ENCODE assay signal across 8 cellular contexts in the genomic region with DNA sequence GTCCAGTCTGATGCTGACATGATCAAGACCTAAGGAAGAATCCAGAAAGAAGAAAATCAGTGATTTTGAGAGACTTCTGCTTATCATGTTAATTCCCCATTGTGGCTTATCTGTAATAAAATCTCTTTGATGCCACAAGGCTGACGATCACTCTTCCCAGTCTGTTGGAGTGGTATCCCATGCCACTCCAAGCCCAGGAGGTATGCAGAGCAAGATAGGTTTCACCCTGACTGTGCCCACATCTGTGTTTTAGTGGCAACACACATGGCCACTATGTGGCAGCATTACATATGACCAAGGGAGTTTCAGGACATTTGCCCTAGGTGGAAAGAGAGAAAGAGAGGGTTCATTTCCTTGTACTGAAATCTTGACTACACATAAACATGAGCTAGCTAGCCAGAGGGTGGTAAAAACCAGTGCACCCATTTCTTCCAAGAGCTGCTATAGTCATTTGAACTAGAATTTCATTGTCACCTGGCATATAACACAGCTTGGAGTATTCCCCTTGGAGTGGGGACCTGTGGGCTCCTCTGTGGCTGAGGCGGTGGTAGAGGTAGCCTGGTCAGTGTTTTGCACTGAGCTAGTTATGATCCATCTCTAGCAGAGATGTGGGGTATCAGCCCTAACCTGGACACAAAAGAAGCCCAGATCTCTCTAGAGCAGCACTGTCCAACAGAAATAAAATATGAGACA. TPM values are rescaled to one million over a fixed set of nuclear protein-coding genes. Genes with fewer than 3 reads are reported as not detected.
DNase-seq lines count a peak whose midpoint lies in the region; ATAC-seq, FAIRE-seq and TF ChIP-seq lines count a peak whose summit lies in the region.

No MANE protein-coding gene starts in this region.

- no peak overlapping the region for H3K27ac ChIP-seq in SU-DHL-6 (ENCODE audit: low read depth, low read length)
- no peak overlapping the region for H3K27ac ChIP-seq in keratinocyte (ENCODE audit: control insufficient read depth, insufficient read depth, low read length)

- H3K9me1 ChIP-seq in keratinocyte (ENCODE audit: control insufficient read depth, extremely low read depth, insufficient read depth, low read length), result no peaks in the 10 kb centered on the region

- no peak overlapping the region for H3K9ac ChIP-seq in SU-DHL-6 (ENCODE audit: low read length)
- no peak overlapping the region for H3K9ac ChIP-seq in keratinocyte (ENCODE audit: control insufficient read depth, extremely low read depth, insufficient read depth, low read length)

- TF ChIP-seq CTCF in SU-DHL-6 (IDR thresholded peaks at IDR 0.05; ENCODE audit: insufficient read depth, low read length, poor library complexity, severe bottlenecking) (peak; percentile 55), keratinocyte (optimal IDR thresholded peaks at IDR 0.05 in 1 of 3, IDR thresholded peaks at IDR 0.05 in 1 of 3, conservative IDR thresholded peaks at IDR 0.05 in 1 of 3; ENCODE audit: extremely low read depth in 1 of 3, insufficient read depth in 2 of 3, low read length in 3 of 3) (peak; percentile 49 to 81 (median 51))

- H4K20me1 ChIP-seq in SU-DHL-6 (ENCODE audit: low read depth, low read length), result no peaks in the 10 kb centered on the region
- H4K20me1 ChIP-seq in keratinocyte (ENCODE audit: control insufficient read depth, extremely low read depth, insufficient read depth, low read length), result no peaks in the 10 kb centered on the region

- no peaks in the 10 kb centered on the region for H3K9me3 ChIP-seq in SU-DHL-6 (ENCODE audit: insufficient read depth, low read length)
- H3K9me3 ChIP-seq in keratinocyte (ENCODE audit: control insufficient read depth, low read depth, low read length), result no peaks in the 10 kb centered on the region

- H3K36me3 ChIP-seq in SU-DHL-6 (ENCODE audit: low read length), result no peaks in the 10 kb centered on the region
- no peaks in the 10 kb centered on the region for H3K36me3 ChIP-seq in keratinocyte (ENCODE audit: control insufficient read depth in 2 of 2, extremely low read depth in 1 of 2, insufficient read depth in 2 of 2, low read length in 2 of 2)

- peak; percentile 57 for FAIRE-seq in keratinocyte (lab: Jason Lieb, UNC)

- peak; percentile 64 for ATAC-seq in HG03565 (IDR thresholded peaks at IDR 0.05; ENCODE audit: unreplicated experiment)

- H3K27me3 ChIP-seq in SU-DHL-6 (ENCODE audit: low read length), result no peaks in the 10 kb centered on the region
- no peaks in the 10 kb centered on the region for H3K27me3 ChIP-seq in keratinocyte (ENCODE audit: control insufficient read depth, extremely low read depth, insufficient read depth, low read length)

- H3K4me1 ChIP-seq in keratinocyte (ENCODE audit: control insufficient read depth, extremely low read depth, insufficient read depth, low read length), result no peaks in the 10 kb centered on the region

- H3K4me2 ChIP-seq in SU-DHL-6 (ENCODE audit: low read depth, low read length, poor library complexity, severe bottlenecking), result no peak overlapping the region
- no peak overlapping the region for H3K4me2 ChIP-seq in keratinocyte (ENCODE audit: control insufficient read depth, extremely low read depth, insufficient read depth, low read depth, low read length)

- H2AFZ ChIP-seq in SU-DHL-6 (ENCODE audit: low read depth, low read length, severe bottlenecking) (no peak overlapping the region), keratinocyte (ENCODE audit: control insufficient read depth, low read length) (no peak overlapping the region)

- no peaks in the 10 kb centered on the region for H3F3A ChIP-seq in SU-DHL-6 (ENCODE audit: insufficient read depth)

- H3K79me2 ChIP-seq in SU-DHL-6 (ENCODE audit: insufficient read depth, low read length) (no peaks in the 10 kb centered on the region), keratinocyte (ENCODE audit: control insufficient read depth, insufficient read depth, low read length) (no peaks in the 10 kb centered on the region)

- dilution Hi-C loops in keratinocyte (cut with MboI; ENCODE audit: extremely low pct_ligation_motif_present, low sequenced_read_pairs), result no loop called here

- no peaks in the 10 kb centered on the region for H3K9me2 ChIP-seq in SU-DHL-6 (replicated peaks; ENCODE audit: insufficient read depth, low read length)

- peak; percentile 4 for DNase-seq in stimulated activated CD4-positive, alpha-beta T cell treated with anti-CD3 and anti-CD28 coated beads, Interleukin-15, amount 100 ng/mL, for 24 hours
- DNase-seq in stimulated activated CD4-positive, alpha-beta T cell treated with anti-CD3 and anti-CD28 coated beads, Interleukin-1b, Interleukin-23, amount 100 ng/mL, for 48 hours, result no peak
- DNase-seq in keratinocyte (ENCODE audit: low read depth, low spot score) (no peak), T-helper 1 cell (no peak), occipital lobe (lab: John Stamatoyannopoulos, UW) (no peak)
- DNase-seq in activated CD8-positive, alpha-beta memory T cell treated with anti-CD3 and anti-CD28 coated beads for 24 hours, result no peak

- no peak overlapping the region for H3K4me3 ChIP-seq in SU-DHL-6 (ENCODE audit: insufficient read depth, low read length, poor library complexity, severe bottlenecking)
- no peak overlapping the region for H3K4me3 ChIP-seq in keratinocyte (ENCODE audit: control insufficient read depth in 2 of 3, extremely low read depth in 1 of 3, insufficient read depth in 2 of 3, low read depth in 1 of 3, low read length in 3 of 3)

RNA-seq across cellular contexts. Expression of gene LAMB4, which starts 20.8 kb away (rescaled TPM):
- 1.6 to 10.3 TPM (median 3.7 TPM) in 3 replicates for polyA plus RNA-seq in keratinocyte
- 7.7 TPM for polyA plus RNA-seq in keratinocyte (2011; ENCODE audit: low read depth)
- 1.6 and 3.0 TPM in 2 replicates for polyA plus RNA-seq in keratinocyte (2011; cell fraction: cytosol; rRNA removed)
- polyA plus RNA-seq in keratinocyte (2011; cell fraction: nucleus; rRNA removed), result 20.0 and 20.1 TPM in 2 replicates
- polyA plus RNA-seq in keratinocyte (2012; ENCODE audit: low replicate concordance), result 0.60 and 3.8 TPM in 2 replicates
- 0.85 to 16.0 TPM (median 6.0 TPM) in 3 replicates for polyA minus RNA-seq in keratinocyte
- 1.7 TPM for polyA minus RNA-seq in keratinocyte (2011; cell fraction: cytosol; rRNA and poly(A)+ RNA removed)
- polyA minus RNA-seq in keratinocyte (2011; cell fraction: nucleus; rRNA and poly(A)+ RNA removed), result 15.9 and 26.8 TPM in 2 replicates
- total RNA-seq in occipital lobe, result 0.47 TPM
